In the genomic region with DNA sequence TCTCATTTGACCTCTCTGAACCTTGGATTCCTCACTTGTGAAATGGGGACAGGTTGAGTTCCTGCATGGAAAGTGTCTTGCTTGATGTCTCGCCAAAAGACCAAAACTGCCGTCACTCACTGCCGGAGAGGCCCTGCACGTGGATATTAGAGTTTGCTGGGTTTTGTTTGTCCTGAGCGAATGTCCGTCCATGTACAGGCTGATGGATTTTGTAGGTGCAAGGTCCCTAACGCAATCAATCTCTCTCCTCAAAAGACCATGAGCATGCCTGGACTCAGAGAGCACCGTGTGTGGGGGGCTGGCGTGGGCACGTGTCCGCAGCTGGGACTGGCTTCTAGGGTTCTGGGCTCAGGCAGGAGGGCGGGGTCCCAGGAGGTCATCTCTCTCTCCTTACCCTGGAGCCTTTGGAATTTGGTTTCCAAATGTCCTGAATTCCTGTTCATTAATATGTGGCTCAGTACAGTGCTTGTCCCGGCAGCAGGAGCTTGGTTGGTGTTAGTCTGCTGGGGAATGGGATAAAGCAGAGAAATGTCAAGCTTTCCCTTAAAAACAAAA, we compare ENCODE assay signal across 16 cellular contexts.
DNase-seq lines count a peak whose midpoint lies in the region; ATAC-seq and TF ChIP-seq lines count a peak whose summit lies in the region.
"Had no signal": no experiment of that assay in that cellular context is flagged by ENCODE, and none has a peak within 500 bp of the region (broad histone marks: within the 10 kb centered on the region; RNA-seq: fewer than 3 reads in every experiment).

No MANE protein-coding gene starts in this region.

- H3K4me1 ChIP-seq in cardiac muscle cell (ENCODE audit: low read depth): peaks cover 60% of the 10 kb centered on the region
- peaks cover 29 to 75% (median 36%) of the 10 kb centered on the region in 3 donors for H3K4me1 ChIP-seq in esophagus squamous epithelium
- H3K4me1 ChIP-seq in trophoblast cell (ENCODE audit: control insufficient read depth in 1 of 2, insufficient read depth in 2 of 2, low read length in 2 of 2): peaks cover 36 to 40% of the 10 kb centered on the region in 2 experiments
- H3K4me1 ChIP-seq in uterus: peaks cover 11 to 20% of the 10 kb centered on the region in 2 donors

- H4K91ac ChIP-seq in trophoblast cell (ENCODE audit: low read depth, low read length): peak overlapping the region; percentile 1

- H3K14ac ChIP-seq in trophoblast cell (ENCODE audit: low read length): no peak overlapping the region

- H3K4ac ChIP-seq in trophoblast cell (ENCODE audit: low read depth, low read length): no peak overlapping the region

- TF ChIP-seq CTCF in cardiac muscle cell (IDR thresholded peaks at IDR 0.05; ENCODE audit: low read depth, low read length) (no peak), esophagus squamous epithelium (IDR thresholded peaks at IDR 0.05) (no peak), uterus (IDR thresholded peaks at IDR 0.05) (no peak)

- peaks cover 9% of the 10 kb centered on the region for H3K79me2 ChIP-seq in trophoblast cell (ENCODE audit: control insufficient read depth, insufficient read depth, low read length, poor library complexity)

- H3K4me2 ChIP-seq in trophoblast cell (ENCODE audit: low read length): no peak overlapping the region

- no peak overlapping the region for H2BK5ac ChIP-seq in trophoblast cell (ENCODE audit: low read depth, low read length, poor library complexity)

- ATAC-seq in Right ventricle myocardium inferior: no peak
- ATAC-seq in GM18520 (IDR thresholded peaks at IDR 0.05; ENCODE audit: unreplicated experiment): no peak
- ATAC-seq: CD8-positive, alpha-beta T cell; HCT116; mucosa of descending colon had no signal

- no peak overlapping the region for H2BK120ac ChIP-seq in trophoblast cell (ENCODE audit: insufficient read depth, low read length, poor library complexity)

- no peak for TF ChIP-seq POLR2A in esophagus squamous epithelium (IDR thresholded peaks at IDR 0.05)
- no peak for TF ChIP-seq POLR2A in uterus (IDR thresholded peaks at IDR 0.05)

- H2BK12ac ChIP-seq in trophoblast cell (ENCODE audit: low read length): peak overlapping the region; percentile 83

- peaks cover 38% of the 10 kb centered on the region for H3K79me1 ChIP-seq in trophoblast cell (ENCODE audit: low read length)

- H4K8ac ChIP-seq in trophoblast cell (ENCODE audit: low read depth, low read length): no peak overlapping the region

- H3K23ac ChIP-seq in trophoblast cell (ENCODE audit: low read length): no peak overlapping the region

- H3K18ac ChIP-seq in trophoblast cell (ENCODE audit: low read length): no peak overlapping the region

- H2AK5ac ChIP-seq in trophoblast cell (ENCODE audit: low read length): no peak overlapping the region

- no peak overlapping the region for H2AFZ ChIP-seq in trophoblast cell (ENCODE audit: insufficient read depth, low read length, poor library complexity)

- WGBS in esophagus squamous epithelium, 2 donors: 37 to 74% methylated on average over 2 to 12 of the region's 13 CpGs
- WGBS in trophoblast cell (ENCODE audit: extremely low coverage, insufficient coverage, insufficient read length): no CpG with 5 or more reads among the region's 13 CpGs

- H3K27ac ChIP-seq in cardiac muscle cell (peak overlapping the region; percentile 97), esophagus squamous epithelium (peak overlapping the region in 3 of 4 donors; percentile 59 to 89 (median 81)), trophoblast cell (ENCODE audit: low read depth, low read length) (no peak overlapping the region), uterus (peak overlapping the region; percentile 95 to 99)
- H3K27ac ChIP-seq: SK-N-MC had no signal

- no peak overlapping the region for H3K9ac ChIP-seq in trophoblast cell (ENCODE audit: low read length)

- intact Hi-C loops in Right ventricle myocardium inferior (cut with DNase I) (loop anchor here (5.0 kb wide), 1 partner anchor 288 kb away; no protein-coding TSS in a partner anchor), esophagus squamous epithelium (cut with DNase I) (no loop called here), uterus (cut with DNase I; ENCODE audit: low total_unique reads) (loop anchor here (10.0 kb wide), 1 partner anchor 149 kb away; the partner anchor contains the start of gene IER5L)

- no peak overlapping the region for H4K12ac ChIP-seq in trophoblast cell (ENCODE audit: low read depth, low read length)

- H3K36me3 ChIP-seq in cardiac muscle cell: no peaks in the 10 kb centered on the region
- H3K36me3 ChIP-seq in esophagus squamous epithelium: no peaks in the 10 kb centered on the region
- no peaks in the 10 kb centered on the region for H3K36me3 ChIP-seq in trophoblast cell (ENCODE audit: control insufficient read depth in 1 of 2, insufficient read depth in 2 of 2, low read length in 2 of 2)
- no peaks in the 10 kb centered on the region for H3K36me3 ChIP-seq in uterus

- no peak for DNase-seq in cardiac muscle cell (ENCODE audit: low read depth in 1 of 2, low spot score in 1 of 2)
- DNase-seq in Right ventricle myocardium inferior (ENCODE audit: missing footprints): no peak
- DNase-seq in esophagus squamous epithelium (lab: John Stamatoyannopoulos, UW): no peak
- peak in 1 of 2 donors; percentile 49 for DNase-seq in trophoblast cell
- DNase-seq in uterus: peak in 1 of 2 donors; percentile 18
- no peak for DNase-seq in SKM-1 treated with dmso at 0.1 percent for 144 hours (lab: John Stamatoyannopoulos, UW; ENCODE audit: unreplicated experiment)
- no peak for DNase-seq in NCI-H524 treated with DMSO at 0.1 percent for 48 hours (lab: John Stamatoyannopoulos, UW)
- DNase-seq: activated effector memory CD4-positive, alpha-beta T cell treated with anti-CD3 and anti-CD28 coated beads, Interleukin-2, amount 50 U/mL, for 16 hours; CD8-positive, alpha-beta T cell; mucosa of descending colon; NCI-H1048; nucleus accumbens; stimulated activated CD4-positive, alpha-beta T cell treated with anti-CD3 and anti-CD28 coated beads, Interleukin-4, amount 100 ng/mL, for 24 hours had no signal

- H3K9me3 ChIP-seq in cardiac muscle cell (ENCODE audit: low read depth) (no peaks in the 10 kb centered on the region), esophagus squamous epithelium (no peaks in the 10 kb centered on the region), trophoblast cell (ENCODE audit: insufficient read depth, low read depth, low read length) (no peaks in the 10 kb centered on the region), uterus (no peaks in the 10 kb centered on the region)
- H3K9me3 ChIP-seq: mucosa of descending colon had no signal

- H3K27me3 ChIP-seq in cardiac muscle cell (no peaks in the 10 kb centered on the region), esophagus squamous epithelium (no peaks in the 10 kb centered on the region), trophoblast cell (ENCODE audit: insufficient read depth, low read length) (no peaks in the 10 kb centered on the region), uterus (no peaks in the 10 kb centered on the region)

- no peak overlapping the region for H3K4me3 ChIP-seq in cardiac muscle cell
- no peak overlapping the region for H3K4me3 ChIP-seq in esophagus squamous epithelium
- no peak overlapping the region for H3K4me3 ChIP-seq in trophoblast cell (ENCODE audit: low read depth, low read length)
- no peak overlapping the region for H3K4me3 ChIP-seq in uterus
- H3K4me3 ChIP-seq: mucosa of descending colon, SK-N-MC had no signal
